11 cellular contexts compared by ENCODE assay signal in genomic region chr11:1150769-1151365, GRCh38. TPM values are rescaled to one million over a fixed set of nuclear protein-coding genes. Genes with fewer than 3 reads are reported as not detected.
DNase-seq lines count a peak whose midpoint lies in the region; ATAC-seq and TF ChIP-seq lines count a peak whose summit lies in the region.
"Had no signal": no experiment of that assay in that cellular context is flagged by ENCODE, and none has a peak within 500 bp of the region (broad histone marks: within the 10 kb centered on the region; RNA-seq: fewer than 3 reads in every experiment).

No MANE protein-coding gene starts in this region.

- H3K4me3 ChIP-seq in Peyer's patch (no peak overlapping the region), left ventricle myocardium inferior (no peak overlapping the region)

- H3K36me3 ChIP-seq in Peyer's patch (no peaks in the 10 kb centered on the region), left ventricle myocardium inferior (no peaks in the 10 kb centered on the region)

- H3K9me3 ChIP-seq in Peyer's patch (no peaks in the 10 kb centered on the region), left ventricle myocardium inferior (replicated peaks) (no peaks in the 10 kb centered on the region)

- intact Hi-C loops in left ventricle myocardium inferior (cut with micrococcal nuclease): no loop called here

- ATAC-seq in GM21723 (IDR thresholded peaks at IDR 0.05; ENCODE audit: unreplicated experiment): no peak
- no peak for ATAC-seq in GM21515 (IDR thresholded peaks at IDR 0.05; ENCODE audit: unreplicated experiment)

- TF ChIP-seq CTCF in Peyer's patch (IDR thresholded peaks at IDR 0.05) (no peak), left ventricle myocardium inferior (IDR thresholded peaks at IDR 0.05; ENCODE audit: borderline replicate concordance) (no peak)

- H3K4me1 ChIP-seq in Peyer's patch: no peaks in the 10 kb centered on the region
- peaks cover 9% of the 10 kb centered on the region for H3K4me1 ChIP-seq in left ventricle myocardium inferior

- DNase-seq in NOMO-1 treated with DMSO at 0.1 percent for 48 hours (lab: John Stamatoyannopoulos, UW; ENCODE audit: unreplicated experiment) (peak; percentile 16), NOMO-1 treated with dmso at 0.1 percent for 144 hours (lab: John Stamatoyannopoulos, UW; ENCODE audit: unreplicated experiment) (no peak), Peyer's patch (peak; percentile 11 to 45 (median 43)), left ventricle myocardium inferior (peak; percentile 8), AML-193 (lab: John Stamatoyannopoulos, UW) (no peak)
- DNase-seq in stimulated activated CD8-positive, alpha-beta memory T cell treated with anti-CD3 and anti-CD28 coated beads, Interleukin-4, amount 100 ng/mL, for 48 hours: peak; percentile 14
- DNase-seq: ACHN; activated CD4-positive, alpha-beta T cell treated with anti-CD3 and anti-CD28 coated beads, Interleukin-2, amount 10 ng/mL, durations not matched to agents 24 days and 14 days; NCI-H2029 had no signal

- H3K27me3 ChIP-seq in Peyer's patch: no peaks in the 10 kb centered on the region
- peaks cover 26% of the 10 kb centered on the region for H3K27me3 ChIP-seq in left ventricle myocardium inferior (ENCODE audit: low read depth)

- H3K27ac ChIP-seq in Peyer's patch (no peak overlapping the region), left ventricle myocardium inferior (replicated peaks) (no peak overlapping the region)

- TF ChIP-seq POLR2A in Peyer's patch (IDR thresholded peaks at IDR 0.05): no peak

RNA-seq across cellular contexts. Expression of gene MUC5AC, which starts 6.9 kb away (rescaled TPM):
- not detected for total RNA-seq in Peyer's patch
- total RNA-seq in left ventricle myocardium inferior: not detected
- total RNA-seq: activated CD4-positive, alpha-beta T cell treated with anti-CD3 and anti-CD28 coated beads, Interleukin-2, amount 10 ng/mL, durations not matched to agents 24 days and 14 days had no signal

Comparison
In these comparisons a context has a peak if more than half of its experiments do, and no peak if none do; other contexts are left out.
1. DNase-seq: peak in NOMO-1 treated with DMSO at 0.1 percent for 48 hours (single experiment), Peyer's patch (3 of 3), left ventricle myocardium inferior (single experiment) and stimulated activated CD8-positive, alpha-beta memory T cell treated with anti-CD3 and anti-CD28 coated beads, Interleukin-4, amount 100 ng/mL, for 48 hours (single experiment); none in NOMO-1 treated with dmso at 0.1 percent for 144 hours (single experiment) and AML-193 (0 of 2).